ENCODE assay signal across 11 cellular contexts in genomic region chr10:13276146-13276545, GRCh38. TPM values are rescaled to one million over a fixed set of nuclear protein-coding genes. Genes with fewer than 3 reads are reported as not detected.
"Had no signal": no experiment of that assay in that cellular context is flagged by ENCODE, and none has a peak within 500 bp of the region (broad histone marks: within the 10 kb centered on the region; RNA-seq: fewer than 3 reads in every experiment).

No MANE protein-coding gene starts in this region.

RNA-seq across cellular contexts. Expression of gene UCMA, which starts 42.0 kb away (rescaled TPM):
- total RNA-seq: OCI-LY7, PC-3, PC-9, Peyer's patch, Right ventricle myocardium inferior, Right ventricle myocardium superior, RPMI7951, SJCRH30, SJSA1, SK-MEL-5 had no signal
- polyA plus RNA-seq: SK-N-SH had no signal
